In the genomic region with DNA sequence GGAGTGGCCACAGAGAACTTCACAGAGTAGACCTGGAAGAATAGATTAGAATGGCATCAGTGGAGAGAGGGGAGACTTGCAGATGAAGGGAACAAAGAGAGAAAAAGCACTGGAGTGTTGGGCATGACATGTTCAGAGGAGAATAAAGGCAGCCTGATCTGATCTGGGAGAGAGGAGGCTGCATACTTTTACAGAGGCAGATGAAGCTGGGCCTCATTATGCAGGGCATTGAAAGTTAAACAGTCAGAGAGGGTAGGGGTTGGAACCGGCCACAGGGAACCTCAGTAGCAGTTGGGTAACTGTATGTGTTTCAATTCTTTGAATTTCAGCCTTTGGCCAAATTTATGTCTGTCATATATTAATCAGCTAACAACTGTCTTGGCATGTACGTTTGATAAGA, we compare ENCODE assay signal across 26 cellular contexts.
DNase-seq lines count a peak whose midpoint lies in the region; ATAC-seq, FAIRE-seq and TF ChIP-seq lines count a peak whose summit lies in the region.
"Had no signal": no experiment of that assay in that cellular context is flagged by ENCODE, and none has a peak within 500 bp of the region (broad histone marks: within the 10 kb centered on the region; RNA-seq: fewer than 3 reads in every experiment).

No MANE protein-coding gene starts in this region.

- H3K27me3 Mint-ChIP-seq in chondrocyte (ENCODE audit: low read depth) (no peaks in the 10 kb centered on the region), memory B cell (no peaks in the 10 kb centered on the region)
- H3K27me3 Mint-ChIP-seq: activated naive CD8-positive, alpha-beta T cell treated with anti-CD3 and anti-CD28 coated beads, Interleukin-2, amount 50 U/mL, for 24 hours; CD8-positive, alpha-beta memory T cell; stimulated activated memory B cell treated with anti-CD40 and anti-IgM and Interleukin-4, amounts not matched to agents 10 μg/mL and 1 μg/mL and 100 μg/mL, for 72 hours had no signal

- peaks cover 0 to 58% (median 8%) of the 10 kb centered on the region in 4 donors for H3K4me1 ChIP-seq in tibial artery
- H3K4me1 ChIP-seq: prostate gland had no signal

- no peaks in the 10 kb centered on the region for H3K9me3 ChIP-seq in tibial artery
- H3K9me3 ChIP-seq: heart left ventricle, prostate gland, testis had no signal

- peaks cover 51% of the 10 kb centered on the region for H3K4me1 Mint-ChIP-seq in chondrocyte (ENCODE audit: low read depth)
- H3K4me1 Mint-ChIP-seq in memory B cell = peaks cover 28% of the 10 kb centered on the region

- H3K27ac Mint-ChIP-seq in chondrocyte (ENCODE audit: unreplicated experiment) = peak overlapping the region; percentile 86
- H3K27ac Mint-ChIP-seq in memory B cell = peak overlapping the region; percentile 42
- H3K27ac Mint-ChIP-seq: activated naive CD8-positive, alpha-beta T cell treated with anti-CD3 and anti-CD28 coated beads, Interleukin-2, amount 50 U/mL, for 24 hours; stimulated activated memory B cell treated with anti-CD40 and anti-IgM and Interleukin-4, amounts not matched to agents 10 μg/mL and 1 μg/mL and 100 μg/mL, for 72 hours had no signal

- no peaks in the 10 kb centered on the region for H3K27me3 ChIP-seq in tibial artery
- H3K27me3 ChIP-seq: heart left ventricle, testis had no signal

- peaks cover 13% of the 10 kb centered on the region for H3K9me3 Mint-ChIP-seq in chondrocyte (ENCODE audit: low read depth)
- no peaks in the 10 kb centered on the region for H3K9me3 Mint-ChIP-seq in memory B cell
- H3K9me3 Mint-ChIP-seq: activated naive CD8-positive, alpha-beta T cell treated with anti-CD3 and anti-CD28 coated beads, Interleukin-2, amount 50 U/mL, for 24 hours; CD8-positive, alpha-beta memory T cell; stimulated activated memory B cell treated with anti-CD40 and anti-IgM and Interleukin-4, amounts not matched to agents 10 μg/mL and 1 μg/mL and 100 μg/mL, for 72 hours had no signal

- H3K4me3 Mint-ChIP-seq in chondrocyte (ENCODE audit: unreplicated experiment) (no peak overlapping the region), memory B cell (no peak overlapping the region)
- H3K4me3 Mint-ChIP-seq: activated naive CD8-positive, alpha-beta T cell treated with anti-CD3 and anti-CD28 coated beads, Interleukin-2, amount 50 U/mL, for 24 hours; CD8-positive, alpha-beta memory T cell; stimulated activated memory B cell treated with anti-CD40 and anti-IgM and Interleukin-4, amounts not matched to agents 10 μg/mL and 1 μg/mL and 100 μg/mL, for 72 hours had no signal

- TF ChIP-seq CTCF in chondrocyte (IDR thresholded peaks at IDR 0.05) (no peak), tibial artery (IDR thresholded peaks at IDR 0.05) (no peak)

- DNase-seq in OCI-M1 (lab: John Stamatoyannopoulos, UW) (peak; percentile 5), chondrocyte (ENCODE audit: low spot score) (no peak), memory B cell (ENCODE audit: low spot score in 2 of 2) (no peak), tibial artery (no peak), COLO829 (ENCODE audit: low spot score) (no peak), GM19239 (ENCODE audit: insufficient read length, low spot score) (no peak)
- DNase-seq: activated CD4-positive, alpha-beta T cell treated with anti-CD3 and anti-CD28 coated beads, Interleukin-2, amount 50 U/mL, for 48 hours; activated CD4-positive, CD25-positive, alpha-beta regulatory T cell; activated naive CD8-positive, alpha-beta T cell treated with anti-CD3 and anti-CD28 coated beads, Interleukin-2, amount 50 U/mL, for 24 hours; CD8-positive, alpha-beta memory T cell; DMS79 treated with DMSO at 0.1 percent for 48 hours; GOT3; heart left ventricle; NCI-H1694; NCI-H2227 treated with DMSO at 0.1 percent for 48 hours; NCI-H748 treated with DMSO at 0.1 percent for 48 hours; stimulated activated CD4-positive, alpha-beta T cell treated with anti-CD3 and anti-CD28 coated beads, Interleukin-1b, Interleukin-23, amount 100 ng/mL, for 48 hours; T-helper 9 cell; testis had no signal

- intact Hi-C loops in tibial artery (cut with DNase I; ENCODE audit: low total_unique reads) = no loop called here

- ATAC-seq in memory B cell (ENCODE audit: low read depth) (no peak), HG02981 (IDR thresholded peaks at IDR 0.05; ENCODE audit: unreplicated experiment) (no peak)
- ATAC-seq: activated naive CD8-positive, alpha-beta T cell treated with anti-CD3 and anti-CD28 coated beads, Interleukin-2, amount 50 U/mL, for 24 hours; heart left ventricle; left lobe of liver; Right ventricle myocardium inferior; stimulated activated memory B cell treated with anti-CD40 and anti-IgM and Interleukin-4, amounts not matched to agents 10 μg/mL and 1 μg/mL and 100 μg/mL, for 72 hours had no signal

- H3K36me3 Mint-ChIP-seq in chondrocyte (ENCODE audit: low read depth) (no peaks in the 10 kb centered on the region), memory B cell (peaks cover 18% of the 10 kb centered on the region)

- H3K36me3 ChIP-seq in tibial artery = no peaks in the 10 kb centered on the region
- H3K36me3 ChIP-seq: heart left ventricle, prostate gland had no signal

- peak overlapping the region; percentile 47 to 79 for H3K27ac ChIP-seq in tibial artery
- H3K27ac ChIP-seq: prostate gland, testis had no signal

- FAIRE-seq in GM19239 (lab: Jason Lieb, UNC) = no peak
- FAIRE-seq: GM12891, HTR-8/SVneo had no signal

- H3K4me3 ChIP-seq in tibial artery = no peak overlapping the region
- H3K4me3 ChIP-seq: heart left ventricle, prostate gland, testis had no signal
